Comparison of ENCODE assay signal across 8 cellular contexts in the genomic region with DNA sequence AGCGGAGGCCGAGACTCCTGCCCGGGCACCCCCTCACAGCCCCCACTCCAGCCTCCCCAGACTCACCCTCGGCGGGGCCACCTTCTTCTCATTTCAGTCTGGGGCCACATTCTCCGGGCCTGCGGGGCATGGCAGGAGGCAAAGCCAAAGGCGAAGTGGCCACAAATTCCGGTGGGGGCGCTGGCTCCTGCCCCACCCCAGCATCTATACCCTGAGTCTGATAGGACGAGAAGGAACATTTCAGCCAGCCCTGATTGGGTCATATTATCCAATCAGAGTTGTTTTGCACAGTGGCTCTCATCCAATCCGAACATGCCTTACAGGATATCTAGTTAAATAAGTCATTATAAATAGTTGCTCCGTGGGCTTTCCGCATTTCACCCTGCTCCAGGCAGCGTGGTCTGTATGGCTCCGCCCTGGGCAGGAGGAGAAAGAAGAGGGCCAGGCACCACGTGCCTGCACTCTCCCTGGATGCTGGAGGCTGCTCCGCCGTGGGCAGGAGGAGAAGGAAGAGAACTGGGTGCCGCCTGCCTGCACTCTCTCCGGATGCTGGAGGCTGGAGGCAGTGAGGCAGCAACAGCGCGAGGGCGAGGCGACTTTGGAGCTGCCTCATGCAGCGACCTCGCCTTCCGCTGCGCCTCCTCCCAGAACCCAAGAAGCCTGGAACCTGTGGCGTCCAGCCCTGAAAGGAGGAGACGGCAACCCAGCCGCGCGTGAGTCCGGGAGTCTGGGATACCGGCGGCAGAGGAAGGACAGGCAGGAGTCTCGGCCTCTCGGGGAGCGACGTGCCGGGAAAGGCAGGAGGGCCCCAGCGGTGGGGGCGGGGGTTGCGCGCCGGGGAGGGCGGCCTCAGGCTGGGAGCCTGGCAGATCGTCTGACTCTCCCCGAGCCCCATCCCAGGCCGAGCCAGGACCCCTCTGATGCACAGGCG.
A peak's percentile ranks its signal among the peaks of the same experiment; 100 is the strongest.
DNase-seq lines count a peak whose midpoint lies in the region; ATAC-seq, FAIRE-seq and TF ChIP-seq lines count a peak whose summit lies in the region.

No MANE protein-coding gene starts in this region.

- H3K4ac ChIP-seq in mesenchymal stem cell (ENCODE audit: low read depth in 1 of 2, low read length in 2 of 2) = no peak overlapping the region

- H2AK5ac ChIP-seq in mesenchymal stem cell (ENCODE audit: low read length, severe bottlenecking) = no peak overlapping the region

- H2BK15ac ChIP-seq in mesenchymal stem cell (ENCODE audit: low read depth, poor library complexity, severe bottlenecking) = no peak overlapping the region

- no peak for TF ChIP-seq CTCF in A549 (IDR thresholded peaks at IDR 0.05)
- TF ChIP-seq CTCF in breast epithelium (IDR thresholded peaks at IDR 0.05) = no peak
- TF ChIP-seq CTCF in lower lobe of right lung (IDR thresholded peaks at IDR 0.05) = no peak

- H3K79me1 ChIP-seq in mesenchymal stem cell (replicated peaks; ENCODE audit: low read length, poor library complexity, severe bottlenecking) = no peaks in the 10 kb centered on the region

- no peak overlapping the region for H3K23ac ChIP-seq in mesenchymal stem cell (ENCODE audit: low read length in 2 of 2)

- no peak for FAIRE-seq in A549 (lab: Jason Lieb, UNC)

- CTCF ChIA-PET in A549 (lab: Yijun Ruan, JAX) = no interaction called here

- H2BK120ac ChIP-seq in mesenchymal stem cell (ENCODE audit: low read depth, low read length) = no peak overlapping the region

- TF ChIP-seq POLR2A in A549 (IDR thresholded peaks at IDR 0.05; ENCODE audit: low read length) (no peak), breast epithelium (IDR thresholded peaks at IDR 0.05) (no peak)

- 22% methylated on average over 13 of the region's 52 CpGs for WGBS in A549 (ENCODE audit: missing lambda C conversion rate)
- WGBS in mesenchymal stem cell = 87% methylated on average over 50 of the region's 52 CpGs

- H3K4me1 ChIP-seq in A549 = no peaks in the 10 kb centered on the region
- H3K4me1 ChIP-seq in breast epithelium = no peaks in the 10 kb centered on the region
- peaks cover 3% of the 10 kb centered on the region for H3K4me1 ChIP-seq in lower lobe of right lung
- no peaks in the 10 kb centered on the region for H3K4me1 ChIP-seq in mesenchymal stem cell (ENCODE audit: control insufficient read depth, insufficient read depth, low read depth, low read length)

- no peak overlapping the region for H2BK12ac ChIP-seq in mesenchymal stem cell (ENCODE audit: low read length in 2 of 2)

- intact Hi-C loops in breast epithelium (cut with DNase I; ENCODE audit: low total_unique reads) = no loop called here
- intact Hi-C loops in lower lobe of right lung (cut with DNase I) = no loop called here

- H2AFZ ChIP-seq in mesenchymal stem cell (ENCODE audit: low read depth, low read length) = no peak overlapping the region

- H4K91ac ChIP-seq in mesenchymal stem cell (ENCODE audit: low read length) = no peak overlapping the region

- no peak overlapping the region for H4K8ac ChIP-seq in mesenchymal stem cell (ENCODE audit: low read length)

- peak; percentile 19 to 61; a peak in 4 of 6 replicates for ATAC-seq in A549
- peak; percentile 57 to 59 for ATAC-seq in lower lobe of right lung
- ATAC-seq in GM21447 (IDR thresholded peaks at IDR 0.05; ENCODE audit: unreplicated experiment) = no peak

- POLR2A ChIA-PET in A549 (lab: Yijun Ruan, JAX) = no interaction called here

- H3K4me2 ChIP-seq in A549 (no peak overlapping the region), mesenchymal stem cell (ENCODE audit: low read length, poor library complexity, severe bottlenecking) (no peak overlapping the region)

- no peaks in the 10 kb centered on the region for H3K27me3 ChIP-seq in breast epithelium
- peaks cover 8% of the 10 kb centered on the region for H3K27me3 ChIP-seq in lower lobe of right lung (ENCODE audit: low read depth)
- H3K27me3 ChIP-seq in mesenchymal stem cell (ENCODE audit: control insufficient read depth in 1 of 2, insufficient read depth in 1 of 2, low read length in 2 of 2) = no peaks in the 10 kb centered on the region

- no peak overlapping the region for H3K18ac ChIP-seq in mesenchymal stem cell (ENCODE audit: low read depth in 1 of 2, low read length in 2 of 2)

- H3K4me3 ChIP-seq in A549 (no peak overlapping the region), breast epithelium (peak overlapping the region; percentile 20 to 58 (median 55)), lower lobe of right lung (peak overlapping the region; percentile 57), mesenchymal stem cell (ENCODE audit: insufficient read depth in 1 of 2, low read depth in 1 of 2, low read length in 2 of 2) (peak overlapping the region in 1 of 2 experiments; percentile 72)

- no peak for DNase-seq in A549 (ENCODE audit: low read depth in 1 of 2, low spot score in 1 of 2)
- peak; percentile 23 for DNase-seq in HPDE6-E6E7 (ENCODE audit: extremely low spot score)
- DNase-seq in breast epithelium (ENCODE audit: low spot score in 2 of 2) = no peak
- peak; percentile 45 for DNase-seq in lower lobe of right lung
- DNase-seq in activated CD4-positive, CD25-positive, alpha-beta regulatory T cell treated with anti-CD3 and anti-CD28 coated beads, Interleukin-2, amount 50 U/mL, for 72 hours = no peak
- no peak for DNase-seq in activated naive CD4-positive, alpha-beta T cell (lab: John Stamatoyannopoulos, UW)
- no peak for DNase-seq in mesenchymal stem cell

- H3K14ac ChIP-seq in mesenchymal stem cell (ENCODE audit: low read length in 2 of 2) = no peak overlapping the region

- H3K9me3 ChIP-seq in A549 = no peaks in the 10 kb centered on the region; the same call in 2 of the 3 replicates
- no peaks in the 10 kb centered on the region for H3K9me3 ChIP-seq in breast epithelium
- H3K9me3 ChIP-seq in lower lobe of right lung = no peaks in the 10 kb centered on the region
- peaks cover 7% of the 10 kb centered on the region for H3K9me3 ChIP-seq in mesenchymal stem cell (ENCODE audit: control insufficient read depth, low read length)

- H3K36me3 ChIP-seq in breast epithelium = no peaks in the 10 kb centered on the region
- no peaks in the 10 kb centered on the region for H3K36me3 ChIP-seq in lower lobe of right lung
- H3K36me3 ChIP-seq in mesenchymal stem cell (ENCODE audit: control insufficient read depth in 1 of 2, insufficient read depth in 2 of 2, low read depth in 1 of 2, low read length in 2 of 2) = no peaks in the 10 kb centered on the region

- TF ChIP-seq RAD21 in A549 (conservative IDR thresholded peaks at IDR 0.05 in 1 of 2, IDR thresholded peaks at IDR 0.05 in 1 of 2) = no peak

- no peak overlapping the region for H3K27ac ChIP-seq in A549
- H3K27ac ChIP-seq in breast epithelium = no peak overlapping the region
- peak overlapping the region; percentile 36 for H3K27ac ChIP-seq in lower lobe of right lung
- H3K27ac ChIP-seq in mesenchymal stem cell (ENCODE audit: low read length, poor library complexity, severe bottlenecking) = no peak overlapping the region

- H3K9ac ChIP-seq in mesenchymal stem cell (ENCODE audit: low read length) = no peak overlapping the region

- no peak overlapping the region for H2BK5ac ChIP-seq in mesenchymal stem cell (ENCODE audit: low read depth, low read length, poor library complexity, severe bottlenecking)

- TF ChIP-seq EP300 in A549 (IDR thresholded peaks at IDR 0.05) = no peak

TF ChIP-seq in A549, 52 proteins besides CTCF, POLR2A, EP300 and RAD21:
- TF ChIP-seq FOSB (CRISPR knock-in tag; IDR thresholded peaks at IDR 0.05) = no peak
- TF ChIP-seq ZC3H11A (IDR thresholded peaks at IDR 0.05) = no peak
- no peak for TF ChIP-seq TP53 (CRISPR knock-in tag; IDR thresholded peaks at IDR 0.05)
- TF ChIP-seq RCOR1 (IDR thresholded peaks at IDR 0.05; ENCODE audit: low read depth, low read length) = no peak
- TF ChIP-seq BHLHE40 (IDR thresholded peaks at IDR 0.05; ENCODE audit: low read depth, low read length) = no peak
- TF ChIP-seq ESRRA (IDR thresholded peaks at IDR 0.05; ENCODE audit: borderline replicate concordance, low read length) = no peak
- TF ChIP-seq NR3C1 (IDR thresholded peaks at IDR 0.05) = no peak
- no peak for TF ChIP-seq GATA3 (IDR thresholded peaks at IDR 0.05; ENCODE audit: borderline replicate concordance)

Comparison
In these comparisons a context has a peak if more than half of its experiments do, and no peak if none do; other contexts are left out.
1. DNase-seq: peak in HPDE6-E6E7 (single experiment) and lower lobe of right lung (single experiment); none in A549 (0 of 2), breast epithelium (0 of 2), activated CD4-positive, CD25-positive, alpha-beta regulatory T cell treated with anti-CD3 and anti-CD28 coated beads, Interleukin-2, amount 50 U/mL, for 72 hours (single experiment), activated naive CD4-positive, alpha-beta T cell (0 of 4) and mesenchymal stem cell (single experiment).